ENCODE assay signal across 18 cellular contexts in the genomic region with DNA sequence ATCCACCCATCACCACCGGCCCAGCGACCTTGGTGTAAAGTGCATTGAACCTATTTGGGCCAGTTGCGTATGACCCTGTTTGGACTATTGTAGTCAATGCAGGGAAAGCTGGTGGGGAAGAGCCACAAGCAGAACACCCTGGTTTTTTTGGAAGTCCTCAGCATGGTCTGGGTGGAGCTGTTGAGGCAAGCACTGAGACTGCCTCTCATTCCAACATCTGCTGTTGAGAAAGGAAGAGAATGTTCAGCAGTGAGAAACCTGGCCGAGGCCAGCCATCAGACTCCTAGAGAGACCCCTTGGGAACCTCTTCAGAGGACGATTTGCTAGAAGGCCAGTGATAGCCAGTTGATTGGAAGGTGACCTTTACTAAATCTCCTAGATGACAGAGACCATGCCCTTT.
DNase-seq lines count a peak whose midpoint lies in the region; ATAC-seq, FAIRE-seq and TF ChIP-seq lines count a peak whose summit lies in the region.
"Had no signal": no experiment of that assay in that cellular context is flagged by ENCODE, and none has a peak within 500 bp of the region (broad histone marks: within the 10 kb centered on the region; RNA-seq: fewer than 3 reads in every experiment).

No MANE protein-coding gene starts in this region.

- FAIRE-seq in endothelial cell of umbilical vein (lab: Jason Lieb, UNC): no peak
- FAIRE-seq: G401.6, GM12891, H54, HepG2 had no signal

- H3K9me3 ChIP-seq in left ventricle myocardium inferior (replicated peaks) (no peaks in the 10 kb centered on the region), GM23248 (ENCODE audit: low read depth) (no peaks in the 10 kb centered on the region), endothelial cell of umbilical vein (replicated peaks; ENCODE audit: control insufficient read depth, insufficient read depth, low read length) (no peaks in the 10 kb centered on the region)

- H3K9ac ChIP-seq in GM23248 (no peak overlapping the region), endothelial cell of umbilical vein (replicated peaks; ENCODE audit: extremely low read depth, insufficient read depth, low read length) (no peak overlapping the region)

- ATAC-seq in Right ventricle myocardium superior (ENCODE audit: poor library complexity) (peak; percentile 41), GM18909 (IDR thresholded peaks at IDR 0.05; ENCODE audit: poor library complexity, unreplicated experiment) (no peak)
- ATAC-seq: GM23338, HepG2 had no signal

- WGBS in GM23248 (ENCODE audit: low coverage in 1 of 2, low lambda C conversion rate in 2 of 2, missing lambda C conversion rate in 2 of 2), 2 experiments: 71 to 81% methylated on average over 5 of the region's 5 CpGs

- H3K4me3 ChIP-seq in left ventricle myocardium inferior: no peak overlapping the region
- no peak overlapping the region for H3K4me3 ChIP-seq in GM23248
- H3K4me3 ChIP-seq in endothelial cell of umbilical vein (replicated peaks in 1 of 3; ENCODE audit: insufficient read depth in 1 of 3, low read depth in 1 of 3, low read length in 3 of 3): no peak overlapping the region
- H3K4me3 ChIP-seq: GM23338 had no signal

- BruUV-seq in endothelial cell of umbilical vein (replicated peaks; lab: Mats Ljungman, UMichigan): no TSS peak

- no peak for TF ChIP-seq CTCF in left ventricle myocardium inferior (IDR thresholded peaks at IDR 0.05; ENCODE audit: borderline replicate concordance)
- TF ChIP-seq CTCF in endothelial cell of umbilical vein (IDR thresholded peaks at IDR 0.05; ENCODE audit: extremely low read depth in 1 of 2, insufficient read depth in 1 of 2, low read depth in 1 of 2, low read length in 2 of 2): no peak

- H3K4me2 ChIP-seq in GM23248 (ENCODE audit: unreplicated experiment): no peak overlapping the region
- no peak overlapping the region for H3K4me2 ChIP-seq in endothelial cell of umbilical vein (ENCODE audit: insufficient read depth, low read length)
- H3K4me2 ChIP-seq: GM23338 had no signal

- no peak overlapping the region for H3K27ac ChIP-seq in left ventricle myocardium inferior (replicated peaks)
- H3K27ac ChIP-seq in GM23248: 0 out of 2 replicates have a peak overlapping the region, but pooled peaks have one; percentile 18
- no peak overlapping the region for H3K27ac ChIP-seq in endothelial cell of umbilical vein (ENCODE audit: insufficient read depth, low read depth, low read length)
- peak overlapping the region; percentile 14 for H3K27ac ChIP-seq in temporal lobe (ENCODE audit: low read depth, low read length)
- H3K27ac ChIP-seq: C4-2B had no signal

- no peak for TF ChIP-seq POLR2A in endothelial cell of umbilical vein (IDR thresholded peaks at IDR 0.05; ENCODE audit: low read depth, low read length)

- in situ Hi-C loops in GM23248 (cut with MboI): no loop called here

- intact Hi-C loops in Right ventricle myocardium superior (cut with DNase I) (no loop called here), left ventricle myocardium inferior (cut with micrococcal nuclease) (no loop called here), endothelial cell of umbilical vein (cut with micrococcal nuclease) (no loop called here)

- no peaks in the 10 kb centered on the region for H3K9me2 ChIP-seq in GM23248 (ENCODE audit: insufficient read depth)

- H3K4me1 ChIP-seq in left ventricle myocardium inferior (no peaks in the 10 kb centered on the region), GM23248 (ENCODE audit: insufficient read depth) (peaks cover 16% of the 10 kb centered on the region), endothelial cell of umbilical vein (ENCODE audit: control insufficient read depth, extremely low read depth, insufficient read depth, low read length) (peaks cover 9% of the 10 kb centered on the region)

- dilution Hi-C loops in endothelial cell of umbilical vein (cut with MboI; ENCODE audit: extremely low pct_ligation_motif_present, low sequenced_read_pairs): no loop called here

- POLR2A ChIA-PET in endothelial cell of umbilical vein (lab: Charles Lee): no interaction called here

- H3K36me3 ChIP-seq in left ventricle myocardium inferior: no peaks in the 10 kb centered on the region
- H3K36me3 ChIP-seq in GM23248 (ENCODE audit: low read depth): no peaks in the 10 kb centered on the region
- H3K36me3 ChIP-seq in endothelial cell of umbilical vein (ENCODE audit: control insufficient read depth in 2 of 2, extremely low read depth in 1 of 2, insufficient read depth in 2 of 2, low read length in 2 of 2): no peaks in the 10 kb centered on the region

- H3K79me2 ChIP-seq in GM23248 (ENCODE audit: insufficient read depth) (no peaks in the 10 kb centered on the region), endothelial cell of umbilical vein (ENCODE audit: control insufficient read depth, insufficient read depth, low read length) (no peaks in the 10 kb centered on the region)

- no peaks in the 10 kb centered on the region; the same call in 1 of the 2 replicates for H3F3A ChIP-seq in GM23248 (ENCODE audit: insufficient read depth)

- H4K20me1 ChIP-seq in GM23248 (ENCODE audit: insufficient read depth) (no peaks in the 10 kb centered on the region), endothelial cell of umbilical vein (replicated peaks; ENCODE audit: control insufficient read depth, extremely low read depth, insufficient read depth, low read length) (no peaks in the 10 kb centered on the region)

- DNase-seq in Right ventricle myocardium superior (no peak), left ventricle myocardium inferior (no peak), GM23248 (no peak), endothelial cell of umbilical vein (ENCODE audit: low read depth, low spot score) (no peak), NCI-H510A (lab: John Stamatoyannopoulos, UW) (no peak)
- DNase-seq: Calu3; CD4-positive, alpha-beta memory T cell; DMS53; HCEC 1CT; KG1 had no signal

- CTCF ChIA-PET in endothelial cell of umbilical vein (lab: Charles Lee): no interaction called here

- peak overlapping the region; percentile 3; the same call in 1 of the 2 replicates for H2AFZ ChIP-seq in GM23248
- H2AFZ ChIP-seq in endothelial cell of umbilical vein (ENCODE audit: low read depth, low read length): peak overlapping the region; percentile 47
- H2AFZ ChIP-seq: GM23338 had no signal

- H3K27me3 ChIP-seq in left ventricle myocardium inferior (ENCODE audit: low read depth): peaks cover 8% of the 10 kb centered on the region
- no peaks in the 10 kb centered on the region for H3K27me3 ChIP-seq in GM23248 (replicated peaks; ENCODE audit: insufficient read depth)
- H3K27me3 ChIP-seq in endothelial cell of umbilical vein (ENCODE audit: control insufficient read depth in 2 of 2, insufficient read depth in 2 of 2, low read length in 2 of 2): no peaks in the 10 kb centered on the region

- H3K9me1 ChIP-seq in endothelial cell of umbilical vein (replicated peaks; ENCODE audit: control insufficient read depth, extremely low read depth, insufficient read depth, low read length): no peaks in the 10 kb centered on the region

TF ChIP-seq in endothelial cell of umbilical vein, 7 proteins besides CTCF, POLR2A, EP300 and RAD21:
- no peak for TF ChIP-seq JUN (IDR thresholded peaks at IDR 0.05; ENCODE audit: borderline replicate concordance, insufficient read depth, insufficient read length, low read depth)
- TF ChIP-seq FOS (IDR thresholded peaks at IDR 0.05; ENCODE audit: borderline replicate concordance, insufficient read depth, low read length): no peak
- TF ChIP-seq MYC (IDR thresholded peaks at IDR 0.05; ENCODE audit: low read depth, low read length): no peak
- TF ChIP-seq, protein P1, sequence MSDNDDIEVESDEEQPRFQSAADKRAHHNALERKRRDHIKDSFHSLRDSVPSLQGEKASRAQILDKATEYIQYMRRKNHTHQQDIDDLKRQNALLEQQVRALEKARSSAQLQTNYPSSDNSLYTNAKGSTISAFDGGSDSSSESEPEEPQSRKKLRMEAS (IDR thresholded peaks at IDR 0.05; ENCODE audit: insufficient read depth, insufficient read length): no peak
- TF ChIP-seq EZH2 (IDR thresholded peaks at IDR 0.05; ENCODE audit: borderline replicate concordance, low read depth, low read length, severe bottlenecking): no peak
- no peak for TF ChIP-seq GATA2 (IDR thresholded peaks at IDR 0.05; ENCODE audit: insufficient read depth, insufficient read length, low read depth, low read length)
- no peak for TF ChIP-seq POLR2AphosphoS5 (IDR thresholded peaks at IDR 0.05; ENCODE audit: insufficient read depth, low read depth, low read length)

Comparison
In these comparisons a context has a peak if more than half of its experiments do, and no peak if none do; other contexts are left out.
1. H3K27ac ChIP-seq: peak in GM23248 (single experiment) and temporal lobe (single experiment); none in left ventricle myocardium inferior (single experiment) and endothelial cell of umbilical vein (single experiment).